ENCODE assay signal across 1 cellular context in genomic region chr9:76394023-76394895, GRCh38.
TF ChIP-seq lines count a peak whose summit lies in the region.

TSS of gene RFK (minus strand) at chr9:76394426. CDS start at chr9:76394171, 255 bp downstream.

TF ChIP-seq in HepG2, 621 proteins besides CTCF, POLR2A, EP300 and RAD21 (continued from another document and continues in another):
- TF ChIP-seq TRAFD1 (CRISPR knock-in tag; IDR thresholded peaks at IDR 0.05; ENCODE audit: borderline replicate concordance) (no peak), FOXO4 (CRISPR knock-in tag; conservative IDR thresholded peaks at IDR 0.05) (no peak), ATF5 (CRISPR knock-in tag; IDR thresholded peaks at IDR 0.05; ENCODE audit: low read depth) (no peak), ZNF660 (CRISPR knock-in tag; IDR thresholded peaks at IDR 0.05; ENCODE audit: borderline replicate concordance, low read depth) (0 out of 2 replicates have a peak, but pooled peaks have one; percentile 75), ATF7-NPFF (CRISPR knock-in tag; IDR thresholded peaks at IDR 0.05; ENCODE audit: low read depth) (no peak; the same call in 1 of the 2 replicates), HMGXB4 (CRISPR knock-in tag; IDR thresholded peaks at IDR 0.05; ENCODE audit: borderline replicate concordance in 1 of 2, low read depth in 1 of 2) (peak; percentile 84 to 96), BCL3 (CRISPR knock-in tag; IDR thresholded peaks at IDR 0.05) (peak; percentile 91), ZNF790 (CRISPR knock-in tag; IDR thresholded peaks at IDR 0.05; ENCODE audit: borderline replicate concordance) (peak; percentile 87), ZNF646 (CRISPR knock-in tag; IDR thresholded peaks at IDR 0.05) (peak; percentile 74; the same call in 1 of the 2 replicates), GPBP1L1 (CRISPR knock-in tag; IDR thresholded peaks at IDR 0.05) (no peak), ZNF782 (CRISPR knock-in tag; IDR thresholded peaks at IDR 0.05; ENCODE audit: borderline replicate concordance) (peak; percentile 96), ZNF530 (CRISPR knock-in tag; IDR thresholded peaks at IDR 0.05; ENCODE audit: low read depth) (no peak), FOXP4 (CRISPR knock-in tag; IDR thresholded peaks at IDR 0.05) (0 out of 2 replicates have a peak, but pooled peaks have one; percentile 40), ARID3A (IDR thresholded peaks at IDR 0.05; ENCODE audit: low read depth, low read length) (no peak), ZNF788 (CRISPR knock-in tag; IDR thresholded peaks at IDR 0.05; ENCODE audit: borderline replicate concordance) (peak; percentile 69; the same call in 1 of the 2 replicates), ETV6 (CRISPR knock-in tag; conservative IDR thresholded peaks at IDR 0.05) (no peak; the same call in 1 of the 2 replicates), USF2 (IDR thresholded peaks at IDR 0.05; ENCODE audit: low read depth, low read length) (peak; percentile 70), USF2 (CRISPR knock-in tag; IDR thresholded peaks at IDR 0.05; ENCODE audit: borderline replicate concordance) (peak; percentile 88; the same call in 1 of the 2 replicates), CCAR2 (optimal IDR thresholded peaks at IDR 0.05; ENCODE audit: low read depth, low read length) (no peak), DPF2 (CRISPR knock-in tag; IDR thresholded peaks at IDR 0.05; ENCODE audit: borderline replicate concordance, low read depth) (0 out of 2 replicates have a peak, but pooled peaks have one; percentile 32), ZNF224 (CRISPR knock-in tag; IDR thresholded peaks at IDR 0.05) (0 out of 2 replicates have a peak, but pooled peaks have one; percentile 32), ZNF33B (CRISPR knock-in tag; IDR thresholded peaks at IDR 0.05) (peak; percentile 73; the same call in 1 of the 2 replicates), ZNF468 (CRISPR knock-in tag; IDR thresholded peaks at IDR 0.05) (no peak), CBFB (CRISPR knock-in tag; IDR thresholded peaks at IDR 0.05) (peak; percentile 56), ZNF775 (CRISPR knock-in tag; IDR thresholded peaks at IDR 0.05; ENCODE audit: borderline replicate concordance) (0 out of 2 replicates have a peak, but pooled peaks have one; percentile 38), NR0B2 (CRISPR knock-in tag; IDR thresholded peaks at IDR 0.05) (0 out of 2 replicates have a peak, but pooled peaks have one; percentile 62), ZNF12 (CRISPR knock-in tag; IDR thresholded peaks at IDR 0.05) (no peak), NFKBIZ (CRISPR knock-in tag; IDR thresholded peaks at IDR 0.05) (no peak; the same call in 1 of the 2 replicates), TRIM24 (CRISPR knock-in tag; IDR thresholded peaks at IDR 0.05) (no peak), POLR2AphosphoS2 (IDR thresholded peaks at IDR 0.05; ENCODE audit: low read depth, low read length) (no peak)
